Comparison of ENCODE assay signal across 17 cellular contexts in the genomic region with DNA sequence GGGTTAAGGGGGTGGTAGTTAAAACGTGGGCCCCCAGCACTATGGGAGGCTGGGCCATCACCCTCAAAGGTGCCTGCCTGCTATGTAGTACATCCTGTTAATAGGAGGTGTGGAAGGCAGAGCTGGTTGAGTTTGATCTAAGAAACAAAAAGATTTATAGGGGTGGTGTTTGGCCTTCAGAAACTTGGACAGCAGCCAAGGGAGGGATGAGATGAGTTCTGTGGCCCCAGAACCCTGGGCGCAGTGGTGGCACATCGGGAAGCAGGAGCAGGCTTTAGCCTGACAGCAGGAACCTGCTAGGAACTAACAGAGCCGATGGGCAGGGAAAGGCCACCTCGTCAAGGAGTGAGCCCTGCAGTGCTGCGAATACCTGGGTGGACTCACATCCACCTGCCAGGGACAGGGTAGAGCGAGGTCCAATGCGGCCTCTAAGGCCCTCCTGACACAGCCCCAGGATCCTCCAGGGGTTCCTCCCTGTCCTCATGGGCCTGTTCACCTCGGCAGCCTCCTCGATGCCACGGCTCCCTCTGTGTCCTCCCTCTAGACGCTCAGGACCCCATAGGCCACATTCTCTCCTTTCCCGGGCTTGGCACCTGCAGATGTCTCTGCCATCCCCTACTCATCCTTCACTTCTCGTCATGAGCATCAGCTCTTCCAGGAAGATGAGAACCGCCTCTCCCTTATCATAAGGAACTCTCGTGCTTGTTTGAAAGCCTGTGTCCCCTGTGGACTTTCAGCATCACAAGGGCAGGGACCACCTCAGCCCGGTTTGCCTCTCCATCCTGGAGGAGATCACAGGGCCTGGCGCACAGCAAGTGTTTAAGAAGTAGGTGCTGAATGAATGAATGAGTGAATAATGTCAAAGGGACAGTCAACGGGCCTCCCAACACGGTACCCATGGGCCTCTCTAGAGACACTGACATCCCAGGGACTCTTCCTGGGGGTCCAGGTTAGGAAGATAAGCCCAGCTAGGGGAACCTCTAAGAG.
"Had no signal": no experiment of that assay in that cellular context is flagged by ENCODE, and none has a peak within 500 bp of the region (broad histone marks: within the 10 kb centered on the region; RNA-seq: fewer than 3 reads in every experiment).

No MANE protein-coding gene starts in this region.

- H3K36me3 ChIP-seq: adrenal gland, cardiac muscle cell, suprapubic skin had no signal

- H3K4me1 ChIP-seq: adrenal gland, suprapubic skin had no signal

- H3K27ac ChIP-seq: adrenal gland, cardiac muscle cell, suprapubic skin had no signal

- ATAC-seq: left colon, SK-N-SH treated with all-trans-retinoic acid at 6 μM for 48 hours had no signal

- H3K27me3 ChIP-seq: adrenal gland, cardiac muscle cell had no signal

- H3K36me3 Mint-ChIP-seq: type B pancreatic cell had no signal

- H3K9me3 Mint-ChIP-seq: stimulated activated naive CD8-positive, alpha-beta T cell treated with anti-CD3 and anti-CD28 coated beads, Interleukin-15, Interleukin-2, amounts not matched to agents 100 ng/mL and 50 ng/mL, for 24 hours; type B pancreatic cell had no signal

- H3K4me3 Mint-ChIP-seq: stimulated activated naive CD8-positive, alpha-beta T cell treated with anti-CD3 and anti-CD28 coated beads, Interleukin-15, Interleukin-2, amounts not matched to agents 100 ng/mL and 50 ng/mL, for 24 hours; type B pancreatic cell had no signal

- FAIRE-seq: colon, small intestine had no signal

- H3K27ac Mint-ChIP-seq: stimulated activated naive CD8-positive, alpha-beta T cell treated with anti-CD3 and anti-CD28 coated beads, Interleukin-15, Interleukin-2, amounts not matched to agents 100 ng/mL and 50 ng/mL, for 24 hours; type B pancreatic cell had no signal

- DNase-seq: activated CD4-positive, alpha-beta T cell treated with anti-CD3 and anti-CD28 coated beads for 4 hours; activated CD8-positive, alpha-beta memory T cell treated with anti-CD3 and anti-CD28 coated beads for 24 hours; activated naive CD4-positive, alpha-beta T cell treated with Interleukin-2 at 50 U/mL for 16 hours; adrenal gland; left colon; midbrain; small intestine; stimulated activated CD4-positive, alpha-beta T cell treated with anti-CD3 and anti-CD28 coated beads, Interleukin-4, amount 100 ng/mL, for 4 hours; stimulated activated CD8-positive, alpha-beta memory T cell treated with anti-CD3 and anti-CD28 coated beads, Interleukin-4, amount 100 ng/mL, for 48 hours; T-helper 1 cell had no signal

- H3K9me3 ChIP-seq: adrenal gland, suprapubic skin had no signal

- H3K4me3 ChIP-seq: adrenal gland, cardiac muscle cell, lung, suprapubic skin had no signal
